In genomic region chr18:21672868-21673267, GRCh38 we compare ENCODE assay signal across 13 cellular contexts. TPM values are rescaled to one million over a fixed set of nuclear protein-coding genes. Genes with fewer than 3 reads are reported as not detected.
A peak's percentile ranks its signal among the peaks of the same experiment; 100 is the strongest.
DNase-seq lines count a peak whose midpoint lies in the region; ATAC-seq and TF ChIP-seq lines count a peak whose summit lies in the region.
"Had no signal": no experiment of that assay in that cellular context is flagged by ENCODE, and none has a peak within 500 bp of the region (broad histone marks: within the 10 kb centered on the region; RNA-seq: fewer than 3 reads in every experiment).

No MANE protein-coding gene starts in this region.

- in situ Hi-C loops in Caki2 (cut with HindIII; ENCODE audit: low pct_unique_long_range_greater_than_20kb, low sequenced_read_pairs) = no loop called here

- H3K27ac ChIP-seq in coronary artery = no peak overlapping the region

- H3K4me3 ChIP-seq in choroid plexus epithelial cell (ENCODE audit: low read depth, low read length) = no peak overlapping the region
- no peak overlapping the region for H3K4me3 ChIP-seq in coronary artery

- ATAC-seq in GM21390 (IDR thresholded peaks at IDR 0.05; ENCODE audit: unreplicated experiment) = no peak
- ATAC-seq: activated T-cell treated with anti-CD3 and anti-CD28 coated beads, Interleukin-2, amount 50 U/mL, for 4 hours had no signal

- no peaks in the 10 kb centered on the region for H3K36me3 Mint-ChIP-seq in mesothelial cell of epicardium
- H3K36me3 Mint-ChIP-seq: naive B cell had no signal

- H3K9me3 Mint-ChIP-seq in mesothelial cell of epicardium = no peaks in the 10 kb centered on the region
- H3K9me3 Mint-ChIP-seq: activated T-cell treated with anti-CD3 and anti-CD28 coated beads, Interleukin-2, amount 50 U/mL, for 4 hours; naive B cell had no signal

- TF ChIP-seq CTCF in choroid plexus epithelial cell (conservative IDR thresholded peaks at IDR 0.05; ENCODE audit: low read depth, low read length) (no peak), coronary artery (IDR thresholded peaks at IDR 0.05) (no peak), mesothelial cell of epicardium (IDR thresholded peaks at IDR 0.05; ENCODE audit: unreplicated experiment) (no peak)

- peak; percentile 88 for DNase-seq in Caki2 (ENCODE audit: low read depth)
- DNase-seq in NCI-H2196 treated with DMSO at 0.1 percent for 48 hours (lab: John Stamatoyannopoulos, UW; ENCODE audit: unreplicated experiment) = peak; percentile 73
- peak; percentile 55 for DNase-seq in choroid plexus epithelial cell (ENCODE audit: low read depth)
- peak; percentile 18 for DNase-seq in medulla oblongata (ENCODE audit: extremely low spot score)
- DNase-seq in coronary artery (ENCODE audit: low spot score) = no peak
- DNase-seq in mesothelial cell of epicardium (ENCODE audit: low spot score in 2 of 2, unreplicated experiment in 2 of 2) = no peak
- no peak for DNase-seq in DMS79 treated with DMSO at 0.1 percent for 48 hours (lab: John Stamatoyannopoulos, UW)
- DNase-seq: activated T-cell treated with anti-CD3 and anti-CD28 coated beads, Interleukin-2, amount 50 U/mL, for 4 hours; COR-L47; naive B cell; NCI-H187; T-helper 2 cell had no signal

- H3K27ac Mint-ChIP-seq in mesothelial cell of epicardium = no peak overlapping the region

- no peak overlapping the region for H3K4me3 Mint-ChIP-seq in mesothelial cell of epicardium
- H3K4me3 Mint-ChIP-seq: activated T-cell treated with anti-CD3 and anti-CD28 coated beads, Interleukin-2, amount 50 U/mL, for 4 hours; naive B cell had no signal

- no peaks in the 10 kb centered on the region for H3K27me3 Mint-ChIP-seq in mesothelial cell of epicardium (ENCODE audit: low read depth)
- H3K27me3 Mint-ChIP-seq: naive B cell had no signal

- no peaks in the 10 kb centered on the region for H3K4me1 Mint-ChIP-seq in mesothelial cell of epicardium
- H3K4me1 Mint-ChIP-seq: naive B cell had no signal

RNA-seq across cellular contexts. Expression of gene ABHD3, which starts 31.7 kb away (rescaled TPM):
- 52.6 and 73.5 TPM in 2 replicates for total RNA-seq in Caki2 (2014; rRNA removed; shearing (Covaris generic); ENCODE audit: low replicate concordance)
- total RNA-seq in mesothelial cell of epicardium = 3.8 to 6.0 TPM (median 5.4 TPM) in 3 replicates

Comparison
In these comparisons a context has a peak if more than half of its experiments do, and no peak if none do; other contexts are left out.
1. DNase-seq: peak in Caki2 (single experiment), NCI-H2196 treated with DMSO at 0.1 percent for 48 hours (single experiment), choroid plexus epithelial cell (single experiment) and medulla oblongata (single experiment); none in coronary artery (single experiment), mesothelial cell of epicardium (0 of 2) and DMS79 treated with DMSO at 0.1 percent for 48 hours (single experiment).